ENCODE assay signal across 1 cellular context in the genomic region with DNA sequence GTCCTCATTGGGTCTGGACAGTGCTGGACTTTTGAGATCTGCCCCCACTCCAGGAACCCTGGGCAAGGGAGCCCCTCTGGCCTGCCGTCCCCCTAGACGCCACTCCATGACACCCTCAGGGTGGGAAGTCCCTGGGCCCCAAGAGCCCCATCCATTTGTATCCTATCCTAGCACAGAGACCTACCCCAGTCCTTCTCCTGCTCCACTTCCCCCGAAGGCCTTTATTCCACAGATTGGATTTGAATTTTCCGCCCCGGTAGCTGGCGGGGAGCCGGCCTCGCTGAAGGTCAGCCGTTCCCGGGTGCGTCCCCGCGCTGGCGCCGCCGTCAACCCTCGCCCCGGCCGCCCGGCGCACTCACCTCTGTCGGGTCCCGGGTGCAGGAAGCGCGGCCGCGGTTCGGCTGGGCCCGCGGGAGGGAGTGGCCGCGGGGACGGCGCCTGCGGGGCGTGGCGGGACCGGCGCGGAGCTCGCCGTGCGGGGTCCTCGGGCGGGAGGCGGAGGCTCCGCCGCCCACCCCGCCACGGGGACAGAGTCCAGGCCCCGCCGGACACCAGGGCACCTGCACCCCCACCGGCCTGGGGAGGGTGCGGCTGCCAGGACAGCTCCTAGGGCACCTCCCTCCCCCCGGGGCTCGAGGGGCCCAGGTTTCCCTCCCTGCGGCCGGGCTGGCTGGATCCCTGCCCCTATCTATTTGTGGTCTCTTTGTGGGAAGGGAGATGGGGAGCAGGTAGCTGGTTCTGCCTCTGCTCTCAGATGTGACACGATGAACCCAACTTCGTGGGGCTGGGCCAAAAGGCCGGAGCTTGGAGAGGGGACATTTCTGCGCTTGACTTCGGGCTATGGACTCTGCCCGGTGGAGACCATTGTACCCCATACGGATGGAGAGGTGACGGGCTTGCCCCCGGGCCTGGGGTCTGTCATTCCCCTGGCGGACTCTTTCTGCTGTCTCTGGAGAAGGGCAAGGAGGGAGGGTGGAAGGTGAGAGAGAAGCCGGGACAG.
TF ChIP-seq lines count a peak whose summit lies in the region.

No MANE protein-coding gene starts in this region.

TF ChIP-seq in K562, 482 proteins besides CTCF, POLR2A, EP300 and RAD21 (continued from another document and continues in another):
- TF ChIP-seq, protein P1, sequence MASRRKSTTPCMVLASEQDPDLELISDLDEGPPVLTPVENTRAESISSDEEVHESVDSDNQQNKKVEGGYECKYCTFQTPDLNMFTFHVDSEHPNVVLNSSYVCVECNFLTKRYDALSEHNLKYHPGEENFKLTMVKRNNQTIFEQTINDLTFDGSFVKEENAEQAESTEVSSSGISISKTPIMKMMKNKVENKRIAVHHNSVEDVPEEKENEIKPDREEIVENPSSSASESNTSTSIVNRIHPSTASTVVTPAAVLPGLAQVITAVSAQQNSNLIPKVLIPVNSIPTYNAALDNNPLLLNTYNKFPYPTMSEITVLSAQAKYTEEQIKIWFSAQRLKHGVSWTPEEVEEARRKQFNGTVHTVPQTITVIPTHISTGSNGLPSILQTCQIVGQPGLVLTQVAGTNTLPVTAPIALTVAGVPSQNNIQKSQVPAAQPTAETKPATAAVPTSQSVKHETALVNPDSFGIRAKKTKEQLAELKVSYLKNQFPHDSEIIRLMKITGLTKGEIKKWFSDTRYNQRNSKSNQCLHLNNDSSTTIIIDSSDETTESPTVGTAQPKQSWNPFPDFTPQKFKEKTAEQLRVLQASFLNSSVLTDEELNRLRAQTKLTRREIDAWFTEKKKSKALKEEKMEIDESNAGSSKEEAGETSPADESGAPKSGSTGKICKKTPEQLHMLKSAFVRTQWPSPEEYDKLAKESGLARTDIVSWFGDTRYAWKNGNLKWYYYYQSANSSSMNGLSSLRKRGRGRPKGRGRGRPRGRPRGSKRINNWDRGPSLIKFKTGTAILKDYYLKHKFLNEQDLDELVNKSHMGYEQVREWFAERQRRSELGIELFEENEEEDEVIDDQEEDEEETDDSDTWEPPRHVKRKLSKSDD (conservative IDR thresholded peaks at IDR 0.05; ENCODE audit: low read length), result no peak
- TF ChIP-seq, protein P2, sequence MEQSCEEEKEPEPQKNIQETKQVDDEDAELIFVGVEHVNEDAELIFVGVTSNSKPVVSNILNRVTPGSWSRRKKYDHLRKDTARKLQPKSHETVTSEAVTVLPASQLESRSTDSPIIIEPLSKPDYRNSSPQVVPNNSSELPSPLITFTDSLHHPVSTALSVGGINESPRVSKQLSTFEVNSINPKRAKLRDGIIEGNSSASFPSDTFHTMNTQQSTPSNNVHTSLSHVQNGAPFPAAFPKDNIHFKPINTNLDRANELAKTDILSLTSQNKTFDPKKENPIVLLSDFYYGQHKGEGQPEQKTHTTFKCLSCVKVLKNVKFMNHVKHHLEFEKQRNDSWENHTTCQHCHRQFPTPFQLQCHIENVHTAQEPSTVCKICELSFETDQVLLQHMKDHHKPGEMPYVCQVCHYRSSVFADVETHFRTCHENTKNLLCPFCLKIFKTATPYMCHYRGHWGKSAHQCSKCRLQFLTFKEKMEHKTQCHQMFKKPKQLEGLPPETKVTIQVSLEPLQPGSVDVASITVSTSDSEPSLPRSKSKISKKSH (CRISPR knock-in tag; IDR thresholded peaks at IDR 0.05), result no peak
- TF ChIP-seq CBX3 (IDR thresholded peaks at IDR 0.05; ENCODE audit: borderline replicate concordance in 1 of 2, low read length in 2 of 2) (no peak), TSC22D4 (tag; IDR thresholded peaks at IDR 0.05) (no peak), HDAC2 (IDR thresholded peaks at IDR 0.05) (no peak), CTBP1 (IDR thresholded peaks at IDR 0.05; ENCODE audit: borderline replicate concordance) (no peak; the same call in 1 of the 2 replicates), ZNF408 (CRISPR knock-in tag; IDR thresholded peaks at IDR 0.05; ENCODE audit: low read depth) (no peak), ZNF384 (IDR thresholded peaks at IDR 0.05; ENCODE audit: low read depth, low read length) (no peak), RNF2 (IDR thresholded peaks at IDR 0.05) (no peak), CREB1 (IDR thresholded peaks at IDR 0.05) (no peak), CREB1 (CRISPR knock-in tag; IDR thresholded peaks at IDR 0.05) (no peak), SRSF9 (IDR thresholded peaks at IDR 0.05; ENCODE audit: borderline replicate concordance, low read depth, low read length) (no peak), MEIS2 (IDR thresholded peaks at IDR 0.05; ENCODE audit: partially characterized antibody) (no peak), YY1 (IDR thresholded peaks at IDR 0.05; ENCODE audit: borderline replicate concordance in 1 of 3, control insufficient read depth in 1 of 3, extremely low read depth in 1 of 3, insufficient read depth in 3 of 3, insufficient read length in 1 of 3, insufficient replicate concordance in 2 of 3, low read depth in 1 of 3, low read length in 2 of 3) (peak in 1 of 3 experiments; percentile 6), SETDB1 (IDR thresholded peaks at IDR 0.05; ENCODE audit: low read length) (no peak), OTX1 (CRISPR knock-in tag; IDR thresholded peaks at IDR 0.05) (no peak), BMI1 (IDR thresholded peaks at IDR 0.05; ENCODE audit: low read length) (no peak), RHOXF2B (CRISPR knock-in tag; conservative IDR thresholded peaks at IDR 0.05) (no peak), ESRRB (CRISPR knock-in tag; IDR thresholded peaks at IDR 0.05; ENCODE audit: borderline replicate concordance) (no peak), SMARCB1 (IDR thresholded peaks at IDR 0.05; ENCODE audit: insufficient read length, low read depth) (no peak), ZNF263 (CRISPR knock-in tag; IDR thresholded peaks at IDR 0.05; ENCODE audit: borderline replicate concordance) (no peak), EHMT2 (IDR thresholded peaks at IDR 0.05) (no peak), CSDE1 (IDR thresholded peaks at IDR 0.05) (no peak), SRF (CRISPR knock-in tag; IDR thresholded peaks at IDR 0.05) (no peak), FOXA1 (IDR thresholded peaks at IDR 0.05; ENCODE audit: borderline replicate concordance) (no peak), MAZ (CRISPR knock-in tag; conservative IDR thresholded peaks at IDR 0.05 in 1 of 2, IDR thresholded peaks at IDR 0.05 in 1 of 2) (peak; percentile 22 to 59; a peak in 2 of 4 replicates), ZFX (CRISPR knock-in tag; IDR thresholded peaks at IDR 0.05) (peak; percentile 64), ZSCAN32 (CRISPR knock-in tag; IDR thresholded peaks at IDR 0.05) (no peak), ZC3H8 (IDR thresholded peaks at IDR 0.05) (no peak), CBFA2T3 (IDR thresholded peaks at IDR 0.05) (no peak), ZNF347 (CRISPR knock-in tag; IDR thresholded peaks at IDR 0.05; ENCODE audit: low read depth) (no peak), ZNF668 (CRISPR knock-in tag; IDR thresholded peaks at IDR 0.05) (no peak), PHF8 (IDR thresholded peaks at IDR 0.05; ENCODE audit: borderline replicate concordance, low read length) (peak; percentile 37; the same call in 1 of the 2 replicates), ZBTB8A (IDR thresholded peaks at IDR 0.05; ENCODE audit: partially characterized antibody) (no peak), ZNF584 (CRISPR knock-in tag; IDR thresholded peaks at IDR 0.05; ENCODE audit: low read depth) (no peak; the same call in 1 of the 2 replicates), NUFIP1 (IDR thresholded peaks at IDR 0.05; ENCODE audit: partially characterized antibody) (no peak), HMG20B (CRISPR knock-in tag; IDR thresholded peaks at IDR 0.05) (no peak), ZNF778 (CRISPR knock-in tag; IDR thresholded peaks at IDR 0.05) (no peak), CCNT2 (IDR thresholded peaks at IDR 0.05; ENCODE audit: borderline replicate concordance, extremely low read depth, insufficient read length, low read depth, low read length) (peak; percentile 41), KLF6 (CRISPR knock-in tag; IDR thresholded peaks at IDR 0.05; ENCODE audit: borderline replicate concordance) (no peak), RBM22 (IDR thresholded peaks at IDR 0.05; ENCODE audit: low read depth, low read length, poor library complexity, severe bottlenecking) (no peak), KDM2B (CRISPR knock-in tag; IDR thresholded peaks at IDR 0.05) (no peak), ILK (tag; IDR thresholded peaks at IDR 0.05; ENCODE audit: borderline replicate concordance, low read depth) (no peak), MXI1 (IDR thresholded peaks at IDR 0.05; ENCODE audit: low read depth, low read length) (no peak)
- TF ChIP-seq, protein P3, sequence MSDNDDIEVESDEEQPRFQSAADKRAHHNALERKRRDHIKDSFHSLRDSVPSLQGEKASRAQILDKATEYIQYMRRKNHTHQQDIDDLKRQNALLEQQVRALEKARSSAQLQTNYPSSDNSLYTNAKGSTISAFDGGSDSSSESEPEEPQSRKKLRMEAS (CRISPR knock-in tag; IDR thresholded peaks at IDR 0.05), result no peak
- TF ChIP-seq, protein P4, sequence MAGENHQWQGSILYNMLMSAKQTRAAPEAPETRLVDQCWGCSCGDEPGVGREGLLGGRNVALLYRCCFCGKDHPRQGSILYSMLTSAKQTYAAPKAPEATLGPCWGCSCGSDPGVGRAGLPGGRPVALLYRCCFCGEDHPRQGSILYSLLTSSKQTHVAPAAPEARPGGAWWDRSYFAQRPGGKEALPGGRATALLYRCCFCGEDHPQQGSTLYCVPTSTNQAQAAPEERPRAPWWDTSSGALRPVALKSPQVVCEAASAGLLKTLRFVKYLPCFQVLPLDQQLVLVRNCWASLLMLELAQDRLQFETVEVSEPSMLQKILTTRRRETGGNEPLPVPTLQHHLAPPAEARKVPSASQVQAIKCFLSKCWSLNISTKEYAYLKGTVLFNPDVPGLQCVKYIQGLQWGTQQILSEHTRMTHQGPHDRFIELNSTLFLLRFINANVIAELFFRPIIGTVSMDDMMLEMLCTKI (IDR thresholded peaks at IDR 0.05; ENCODE audit: partially characterized antibody), result no peak
- TF ChIP-seq, protein P5, sequence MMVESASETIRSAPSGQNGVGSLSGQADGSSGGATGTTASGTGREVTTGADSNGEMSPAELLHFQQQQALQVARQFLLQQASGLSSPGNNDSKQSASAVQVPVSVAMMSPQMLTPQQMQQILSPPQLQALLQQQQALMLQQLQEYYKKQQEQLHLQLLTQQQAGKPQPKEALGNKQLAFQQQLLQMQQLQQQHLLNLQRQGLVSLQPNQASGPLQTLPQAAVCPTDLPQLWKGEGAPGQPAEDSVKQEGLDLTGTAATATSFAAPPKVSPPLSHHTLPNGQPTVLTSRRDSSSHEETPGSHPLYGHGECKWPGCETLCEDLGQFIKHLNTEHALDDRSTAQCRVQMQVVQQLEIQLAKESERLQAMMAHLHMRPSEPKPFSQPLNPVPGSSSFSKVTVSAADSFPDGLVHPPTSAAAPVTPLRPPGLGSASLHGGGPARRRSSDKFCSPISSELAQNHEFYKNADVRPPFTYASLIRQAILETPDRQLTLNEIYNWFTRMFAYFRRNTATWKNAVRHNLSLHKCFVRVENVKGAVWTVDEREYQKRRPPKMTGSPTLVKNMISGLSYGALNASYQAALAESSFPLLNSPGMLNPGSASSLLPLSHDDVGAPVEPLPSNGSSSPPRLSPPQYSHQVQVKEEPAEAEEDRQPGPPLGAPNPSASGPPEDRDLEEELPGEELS (CRISPR knock-in tag; IDR thresholded peaks at IDR 0.05; ENCODE audit: borderline replicate concordance), result no peak
- TF ChIP-seq, protein P6, sequence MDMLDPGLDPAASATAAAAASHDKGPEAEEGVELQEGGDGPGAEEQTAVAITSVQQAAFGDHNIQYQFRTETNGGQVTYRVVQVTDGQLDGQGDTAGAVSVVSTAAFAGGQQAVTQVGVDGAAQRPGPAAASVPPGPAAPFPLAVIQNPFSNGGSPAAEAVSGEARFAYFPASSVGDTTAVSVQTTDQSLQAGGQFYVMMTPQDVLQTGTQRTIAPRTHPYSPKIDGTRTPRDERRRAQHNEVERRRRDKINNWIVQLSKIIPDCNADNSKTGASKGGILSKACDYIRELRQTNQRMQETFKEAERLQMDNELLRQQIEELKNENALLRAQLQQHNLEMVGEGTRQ (CRISPR knock-in tag; IDR thresholded peaks at IDR 0.05), result no peak
- TF ChIP-seq, protein P7, sequence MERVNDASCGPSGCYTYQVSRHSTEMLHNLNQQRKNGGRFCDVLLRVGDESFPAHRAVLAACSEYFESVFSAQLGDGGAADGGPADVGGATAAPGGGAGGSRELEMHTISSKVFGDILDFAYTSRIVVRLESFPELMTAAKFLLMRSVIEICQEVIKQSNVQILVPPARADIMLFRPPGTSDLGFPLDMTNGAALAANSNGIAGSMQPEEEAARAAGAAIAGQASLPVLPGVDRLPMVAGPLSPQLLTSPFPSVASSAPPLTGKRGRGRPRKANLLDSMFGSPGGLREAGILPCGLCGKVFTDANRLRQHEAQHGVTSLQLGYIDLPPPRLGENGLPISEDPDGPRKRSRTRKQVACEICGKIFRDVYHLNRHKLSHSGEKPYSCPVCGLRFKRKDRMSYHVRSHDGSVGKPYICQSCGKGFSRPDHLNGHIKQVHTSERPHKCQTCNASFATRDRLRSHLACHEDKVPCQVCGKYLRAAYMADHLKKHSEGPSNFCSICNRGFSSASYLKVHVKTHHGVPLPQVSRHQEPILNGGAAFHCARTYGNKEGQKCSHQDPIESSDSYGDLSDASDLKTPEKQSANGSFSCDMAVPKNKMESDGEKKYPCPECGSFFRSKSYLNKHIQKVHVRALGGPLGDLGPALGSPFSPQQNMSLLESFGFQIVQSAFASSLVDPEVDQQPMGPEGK (CRISPR knock-in tag; IDR thresholded peaks at IDR 0.05; ENCODE audit: borderline replicate concordance), result no peak
- TF ChIP-seq, protein P8, sequence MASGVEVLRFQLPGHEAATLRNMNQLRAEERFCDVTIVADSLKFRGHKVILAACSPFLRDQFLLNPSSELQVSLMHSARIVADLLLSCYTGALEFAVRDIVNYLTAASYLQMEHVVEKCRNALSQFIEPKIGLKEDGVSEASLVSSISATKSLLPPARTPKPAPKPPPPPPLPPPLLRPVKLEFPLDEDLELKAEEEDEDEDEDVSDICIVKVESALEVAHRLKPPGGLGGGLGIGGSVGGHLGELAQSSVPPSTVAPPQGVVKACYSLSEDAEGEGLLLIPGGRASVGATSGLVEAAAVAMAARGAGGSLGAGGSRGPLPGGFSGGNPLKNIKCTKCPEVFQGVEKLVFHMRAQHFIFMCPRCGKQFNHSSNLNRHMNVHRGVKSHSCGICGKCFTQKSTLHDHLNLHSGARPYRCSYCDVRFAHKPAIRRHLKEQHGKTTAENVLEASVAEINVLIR (CRISPR knock-in tag; IDR thresholded peaks at IDR 0.05), result no peak
- TF ChIP-seq, protein P9, sequence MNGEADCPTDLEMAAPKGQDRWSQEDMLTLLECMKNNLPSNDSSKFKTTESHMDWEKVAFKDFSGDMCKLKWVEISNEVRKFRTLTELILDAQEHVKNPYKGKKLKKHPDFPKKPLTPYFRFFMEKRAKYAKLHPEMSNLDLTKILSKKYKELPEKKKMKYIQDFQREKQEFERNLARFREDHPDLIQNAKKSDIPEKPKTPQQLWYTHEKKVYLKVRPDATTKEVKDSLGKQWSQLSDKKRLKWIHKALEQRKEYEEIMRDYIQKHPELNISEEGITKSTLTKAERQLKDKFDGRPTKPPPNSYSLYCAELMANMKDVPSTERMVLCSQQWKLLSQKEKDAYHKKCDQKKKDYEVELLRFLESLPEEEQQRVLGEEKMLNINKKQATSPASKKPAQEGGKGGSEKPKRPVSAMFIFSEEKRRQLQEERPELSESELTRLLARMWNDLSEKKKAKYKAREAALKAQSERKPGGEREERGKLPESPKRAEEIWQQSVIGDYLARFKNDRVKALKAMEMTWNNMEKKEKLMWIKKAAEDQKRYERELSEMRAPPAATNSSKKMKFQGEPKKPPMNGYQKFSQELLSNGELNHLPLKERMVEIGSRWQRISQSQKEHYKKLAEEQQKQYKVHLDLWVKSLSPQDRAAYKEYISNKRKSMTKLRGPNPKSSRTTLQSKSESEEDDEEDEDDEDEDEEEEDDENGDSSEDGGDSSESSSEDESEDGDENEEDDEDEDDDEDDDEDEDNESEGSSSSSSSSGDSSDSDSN (IDR thresholded peaks at IDR 0.05; ENCODE audit: borderline replicate concordance in 1 of 2, low read depth in 2 of 2, low read length in 2 of 2), result peak; percentile 17 to 62; a peak in 1 of 4 replicates
